ENCODE assay signal across 18 cellular contexts in the genomic region with DNA sequence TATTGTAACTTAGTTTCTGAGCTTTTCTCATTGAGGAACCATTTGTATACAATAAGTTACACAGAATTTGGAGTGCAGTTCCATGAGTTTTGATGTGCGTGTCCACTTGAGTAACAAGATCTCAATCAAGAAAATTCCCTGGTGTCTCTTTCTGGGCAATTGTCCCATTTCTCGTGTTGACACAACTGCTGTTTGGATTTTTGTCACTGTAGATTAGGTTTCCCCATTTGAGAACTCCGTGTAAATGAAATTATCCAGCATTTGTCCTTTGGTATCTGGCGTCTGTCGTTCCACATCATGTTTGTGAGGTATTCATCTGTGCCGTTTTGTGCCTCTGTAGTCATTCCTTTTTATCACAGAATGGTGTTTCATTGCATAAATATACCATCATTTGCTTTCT.
"Had no signal": no experiment of that assay in that cellular context is flagged by ENCODE, and none has a peak within 500 bp of the region (broad histone marks: within the 10 kb centered on the region; RNA-seq: fewer than 3 reads in every experiment).

No MANE protein-coding gene starts in this region.

- H3K36me3 ChIP-seq: gastrocnemius medialis, heart right ventricle, neutrophil, ovary, right atrium auricular region, sigmoid colon had no signal

- DNase-seq: dorsolateral prefrontal cortex; effector CD8-positive, alpha-beta T cell; gastrocnemius medialis; heart right ventricle; hypothalamus; kidney glomerular epithelial cell; mammary epithelial cell; naive thymus-derived CD8-positive, alpha-beta T cell; ovary; sigmoid colon; small intestine; stimulated activated CD4-positive, alpha-beta T cell treated with anti-CD3 and anti-CD28 coated beads, Interleukin-12 subunit alpha, Interleukin-12 subunit beta, amount 100 ng/mL, for 4 hours; stimulated activated naive CD4-positive, alpha-beta T cell treated with Interleukin-2 at 50 U/mL for 16 hours; trophoblast cell had no signal

- H3K36me3 Mint-ChIP-seq: naive thymus-derived CD8-positive, alpha-beta T cell had no signal

- H3K4me1 ChIP-seq: gastrocnemius medialis, heart right ventricle, right atrium auricular region, sigmoid colon had no signal

- H3K4me3 Mint-ChIP-seq: naive thymus-derived CD8-positive, alpha-beta T cell had no signal

- H3K27ac ChIP-seq: coronary artery, dorsolateral prefrontal cortex, gastrocnemius medialis, heart right ventricle, neutrophil, ovary, right atrium auricular region, sigmoid colon had no signal

- H3K9me3 ChIP-seq: gastrocnemius medialis, neutrophil, ovary, sigmoid colon had no signal

- H3K27ac Mint-ChIP-seq: naive thymus-derived CD8-positive, alpha-beta T cell had no signal

- H3K4me3 ChIP-seq: coronary artery, dorsolateral prefrontal cortex, gastrocnemius medialis, heart right ventricle, ovary, right atrium auricular region, sigmoid colon had no signal

- ATAC-seq: esophagus mucosa; gastrocnemius medialis; heart right ventricle; naive thymus-derived CD8-positive, alpha-beta T cell had no signal
